In genomic region chr9:130382636-130383349, GRCh38 we compare ENCODE assay signal across 21 cellular contexts.
"Had no signal": no experiment of that assay in that cellular context is flagged by ENCODE, and none has a peak within 500 bp of the region (broad histone marks: within the 10 kb centered on the region; RNA-seq: fewer than 3 reads in every experiment).

No MANE protein-coding gene starts in this region.

- H3K4me2 ChIP-seq: hepatocyte, neural progenitor cell had no signal

- H3K27me3 ChIP-seq: colonic mucosa, hepatocyte, left lung, neural progenitor cell, ovary, testis, upper lobe of left lung had no signal

- H3K9ac ChIP-seq: neural progenitor cell had no signal

- FAIRE-seq: endometrium had no signal

- DNase-seq: activated B cell treated with CpG ODN at 0.5 μM for 24 hours; activated CD4-positive, alpha-beta T cell treated with anti-CD3 and anti-CD28 coated beads for 48 hours; activated CD8-positive, alpha-beta memory T cell treated with anti-CD3 and anti-CD28 coated beads, Interleukin-2, amount 50 U/mL, for 4 hours; activated CD8-positive, alpha-beta T cell treated with anti-CD3 and anti-CD28 coated beads, Interleukin-2, amount 10 ng/mL, durations not matched to agents 7 days and 5 days; activated gamma-delta T cell treated with Interleukin-2 at 50 U/mL for 16 hours; activated T-cell treated with anti-CD3 and anti-CD28 coated beads, Interleukin-2, amount 50 U/mL, for 48 hours; amniotic stem cell; caudate nucleus; colonic mucosa; esophagus squamous epithelium; islet precursor cell; left lung; naive B cell; ovary; stimulated activated CD4-positive, alpha-beta T cell treated with anti-CD3 and anti-CD28 coated beads, Interleukin-1b, Interleukin-23, amount 100 ng/mL, for 48 hours; stomach; testis had no signal

- H3K27ac ChIP-seq: colonic mucosa, esophagus squamous epithelium, hepatocyte, left lung, neural progenitor cell, ovary, stomach, testis, upper lobe of left lung had no signal

- ATAC-seq: activated CD8-positive, alpha-beta T cell treated with anti-CD3 and anti-CD28 coated beads, Interleukin-2, amount 10 ng/mL, durations not matched to agents 7 days and 5 days; left lung had no signal

- H2AFZ ChIP-seq: hepatocyte, neural progenitor cell had no signal

- H3K4me3 ChIP-seq: colonic mucosa, esophagus squamous epithelium, hepatocyte, left lung, neural progenitor cell, ovary, stomach, testis, upper lobe of left lung had no signal

- H3K79me2 ChIP-seq: hepatocyte had no signal

- H3K36me3 ChIP-seq: colonic mucosa, esophagus squamous epithelium, left lung, neural progenitor cell, ovary, stomach, upper lobe of left lung had no signal

- H3K9me3 ChIP-seq: colonic mucosa, esophagus squamous epithelium, left lung, ovary, stomach, testis, upper lobe of left lung had no signal

- H3K4me1 ChIP-seq: colonic mucosa, esophagus squamous epithelium, left lung, neural progenitor cell, stomach, testis, upper lobe of left lung had no signal
